ENCODE assay signal across 7 cellular contexts in genomic region chr12:6923851-6924250, GRCh38. TPM values are rescaled to one million over a fixed set of nuclear protein-coding genes. Genes with fewer than 3 reads are reported as not detected.
DNase-seq lines count a peak whose midpoint lies in the region; ATAC-seq and TF ChIP-seq lines count a peak whose summit lies in the region.
"Had no signal": no experiment of that assay in that cellular context is flagged by ENCODE, and none has a peak within 500 bp of the region (broad histone marks: within the 10 kb centered on the region; RNA-seq: fewer than 3 reads in every experiment).

No MANE protein-coding gene starts in this region.

- H3K4me3 Mint-ChIP-seq in T-cell: no peak overlapping the region

- H3K36me3 Mint-ChIP-seq in T-cell: peaks cover 18% of the 10 kb centered on the region

- no peaks in the 10 kb centered on the region for H3K9me3 ChIP-seq in muscle layer of colon (ENCODE audit: low read length)

- no peaks in the 10 kb centered on the region for H3K27me3 Mint-ChIP-seq in T-cell

- H3K27me3 ChIP-seq in muscle layer of colon (ENCODE audit: control insufficient read depth in 1 of 2, insufficient read depth in 2 of 2, low read length in 2 of 2): no peaks in the 10 kb centered on the region

- H3K4me1 ChIP-seq in muscle layer of colon (ENCODE audit: insufficient read depth, low read length): peaks cover 29% of the 10 kb centered on the region

- POLR2A ChIA-PET in T-cell (lab: Charles Lee): interaction anchor here (0.5 to 0.6 kb wide), 3 partner anchors 12 to 201 kb away, joined by 3 to 17 read pairs (median 14); no protein-coding TSS in a partner anchor

- peak overlapping the region in 1 of 2 donors; percentile 67 for H3K4me3 ChIP-seq in muscle layer of colon (ENCODE audit: low read depth in 1 of 2, low read length in 2 of 2)

- CTCF ChIA-PET in T-cell (lab: Charles Lee): interaction anchor here (0.6 to 2.4 kb wide), 16 partner anchors 11 to 296 kb away, joined by 3 to 14 read pairs (median 3); partner anchors contain the start of genes C12orf57 (in 1 of the 2), LPCAT3 (in 1 of the 2), LRRC23 (in 1 of the 2) and RNU7-1 (in 1 of the 2)

- peak overlapping the region; percentile 95 for H3K27ac ChIP-seq in C4-2B
- peak overlapping the region; percentile 94 for H3K27ac ChIP-seq in muscle layer of colon (ENCODE audit: low read depth, low read length)

- ATAC-seq in T-cell (replicated peaks in 1 of 4): no peak
- no peak for ATAC-seq in HG03139 (IDR thresholded peaks at IDR 0.05; ENCODE audit: unreplicated experiment)

- H3K9me3 Mint-ChIP-seq in T-cell: no peaks in the 10 kb centered on the region

- peak overlapping the region; percentile 78 to 89 for H3K27ac Mint-ChIP-seq in T-cell

- H3K4me1 Mint-ChIP-seq in T-cell: peaks cover 22 to 43% (median 41%) of the 10 kb centered on the region in 3 donors

- TF ChIP-seq CTCF in C4-2B (conservative IDR thresholded peaks at IDR 0.05): no peak

- H3K9ac ChIP-seq in muscle layer of colon (ENCODE audit: low read length): peak overlapping the region; percentile 96

- H3K36me3 ChIP-seq in muscle layer of colon (ENCODE audit: insufficient read depth, low read length): no peaks in the 10 kb centered on the region

- no peak for DNase-seq in T-cell
- no peak for DNase-seq in stimulated activated CD4-positive, alpha-beta T cell treated with anti-CD3 and anti-CD28 coated beads, Interleukin-15, amount 100 ng/mL, for 24 hours
- no peak for DNase-seq in activated CD4-positive, CD25-positive, alpha-beta regulatory T cell treated with anti-CD3 and anti-CD28 coated beads, Interleukin-2, amount 50 U/mL, for 72 hours

RNA-seq across cellular contexts. Expression of gene ATN1, which starts 3.9 kb away (rescaled TPM):
- total RNA-seq in T-cell: 10 to 100 TPM; 34.7 to 44.3 (median 41.7) TPM

RNA-seq across cellular contexts. Expression of gene ENO2, which starts 9.5 kb away (rescaled TPM):
- total RNA-seq in T-cell: 100 to 1,000 TPM in 4 of 5 donors, 10 to 100 TPM in 1; 87.2 to 176 (median 148) TPM

RNA-seq across cellular contexts. Expression of gene LRRC23, which starts 19.2 kb away (rescaled TPM):
- 10 to 100 TPM in 2 of 5 donors, 1 to 10 TPM in 3; 8.7 to 13.6 (median 8.8) TPM for total RNA-seq in T-cell

RNA-seq across cellular contexts. Expression of gene RNU7-1, which starts 19.8 kb away (rescaled TPM):
- total RNA-seq in T-cell: not detected
- total RNA-seq: IMR-90 had no signal

RNA-seq across cellular contexts. Expression of gene C12orf57, which starts 20.0 kb away (rescaled TPM):
- 100 to 1,000 TPM; 256 to 466 (median 412) TPM for total RNA-seq in T-cell
